Comparison of ENCODE assay signal across 8 cellular contexts in genomic region chr16:11253995-11254912, GRCh38. TPM values are rescaled to one million over a fixed set of nuclear protein-coding genes. Genes with fewer than 3 reads are reported as not detected.
DNase-seq lines count a peak whose midpoint lies in the region; ATAC-seq and TF ChIP-seq lines count a peak whose summit lies in the region.

No MANE protein-coding gene starts in this region.

- H3K36me3 ChIP-seq in MG63 (peaks cover 4% of the 10 kb centered on the region), muscle layer of duodenum (ENCODE audit: control insufficient read depth in 1 of 2, insufficient read depth in 2 of 2, low read length in 2 of 2) (no peaks in the 10 kb centered on the region)

- no peak overlapping the region for H3K27ac ChIP-seq in muscle layer of duodenum (ENCODE audit: low read length)

- H3K4me1 ChIP-seq in muscle layer of duodenum (ENCODE audit: control insufficient read depth in 1 of 2, insufficient read depth in 2 of 2, low read length in 2 of 2) = peaks cover 4 to 20% of the 10 kb centered on the region in 2 donors

- peak overlapping the region; percentile 63 for H3K4me3 ChIP-seq in AG09309 (ENCODE audit: control insufficient read depth, low read depth, low read length)
- H3K4me3 ChIP-seq in MG63 = peak overlapping the region; percentile 80
- peak overlapping the region; percentile 68 to 76 for H3K4me3 ChIP-seq in cardiac fibroblast (replicated peaks in 1 of 2; ENCODE audit: low read depth in 2 of 2, low read length in 2 of 2)
- peak overlapping the region; percentile 52 to 81 for H3K4me3 ChIP-seq in muscle layer of duodenum (ENCODE audit: low read depth in 1 of 2, low read length in 2 of 2)

- TF ChIP-seq CTCF in AG09309 (IDR thresholded peaks at IDR 0.05; ENCODE audit: control insufficient read depth, insufficient read depth, low read depth, low read length, missing control alignments) = no peak
- TF ChIP-seq CTCF in cardiac fibroblast (IDR thresholded peaks at IDR 0.05; ENCODE audit: low read depth, low read length) = no peak

- H3K9me3 ChIP-seq in MG63 (no peaks in the 10 kb centered on the region), muscle layer of duodenum (ENCODE audit: control insufficient read depth in 1 of 2, low read length in 2 of 2) (no peaks in the 10 kb centered on the region)

- DNase-seq in AG09309 (ENCODE audit: low read depth) (no peak), MG63 (no peak), cardiac fibroblast (ENCODE audit: low read depth in 2 of 2) (no peak), AML-193 (lab: John Stamatoyannopoulos, UW) (no peak), NCI-H1694 (lab: John Stamatoyannopoulos, UW) (no peak), DMS79 (lab: John Stamatoyannopoulos, UW) (no peak)

- no peak for ATAC-seq in GM21526 (IDR thresholded peaks at IDR 0.05; ENCODE audit: low FRiP score, unreplicated experiment)

- H3K27me3 ChIP-seq in MG63 (no peaks in the 10 kb centered on the region), muscle layer of duodenum (ENCODE audit: low read depth, low read length) (no peaks in the 10 kb centered on the region)

RNA-seq across cellular contexts. Expression of gene SOCS1, which starts 1.8 kb away (rescaled TPM):
- total RNA-seq in MG63 (2014; rRNA removed; shearing (Covaris generic); ENCODE audit: low replicate concordance) = 0.16 TPM in 1 of 2 replicates, not detected in the other

RNA-seq across cellular contexts. Expression of gene TNP2, which starts 14.9 kb away (rescaled TPM):
- not detected in 2 replicates for total RNA-seq in MG63 (2014; rRNA removed; shearing (Covaris generic); ENCODE audit: low replicate concordance)

RNA-seq across cellular contexts. Expression of gene PRM3, which starts 19.2 kb away (rescaled TPM):
- total RNA-seq in MG63 (2014; rRNA removed; shearing (Covaris generic); ENCODE audit: low replicate concordance) = not detected in 2 replicates

RNA-seq across cellular contexts. Expression of gene PRM2, which starts 22.0 kb away (rescaled TPM):
- total RNA-seq in MG63 (2014; rRNA removed; shearing (Covaris generic); ENCODE audit: low replicate concordance) = not detected in 2 replicates

RNA-seq across cellular contexts. Expression of gene PRM1, which starts 26.9 kb away (rescaled TPM):
- total RNA-seq in MG63 (2014; rRNA removed; shearing (Covaris generic); ENCODE audit: low replicate concordance) = not detected in 2 replicates
